8 cellular contexts compared by ENCODE assay signal in the genomic region with DNA sequence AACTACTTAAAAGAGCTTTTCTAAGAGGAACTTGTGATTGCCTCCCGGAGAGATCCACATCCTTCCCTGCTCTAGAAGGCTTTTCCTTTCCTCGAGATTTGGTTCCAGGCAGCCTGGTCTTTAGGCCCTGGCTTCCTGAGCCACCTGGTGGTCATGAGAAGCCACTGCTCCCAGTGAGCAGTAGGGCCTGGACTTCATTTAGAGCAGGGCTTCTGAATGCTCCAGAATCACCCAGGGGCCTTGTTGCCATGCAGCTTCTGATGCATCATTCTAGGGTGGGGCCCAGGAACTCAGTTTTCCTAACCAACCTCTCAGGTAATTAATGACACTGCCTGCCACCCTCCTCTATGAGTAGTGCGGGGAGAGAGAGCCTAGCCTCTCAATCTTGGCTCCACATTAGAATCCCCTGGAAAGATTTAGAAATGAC. TPM values are rescaled to one million over a fixed set of nuclear protein-coding genes. Genes with fewer than 3 reads are reported as not detected.
DNase-seq lines count a peak whose midpoint lies in the region; ATAC-seq and TF ChIP-seq lines count a peak whose summit lies in the region.

No MANE protein-coding gene starts in this region.

- H3K27ac Mint-ChIP-seq in WTC11, result no peak overlapping the region; the same call in 1 of the 2 replicates
- no peak overlapping the region for H3K27ac Mint-ChIP-seq in central memory CD8-positive, alpha-beta T cell (ENCODE audit: low read depth)

- POLR2A ChIA-PET in WTC11 (lab: Charles Lee), result no interaction called here

- no peaks in the 10 kb centered on the region for H3K9me3 Mint-ChIP-seq in WTC11
- H3K9me3 Mint-ChIP-seq in central memory CD8-positive, alpha-beta T cell, result no peaks in the 10 kb centered on the region

- peaks cover 54% of the 10 kb centered on the region for H3K36me3 Mint-ChIP-seq in WTC11
- peaks cover 85% of the 10 kb centered on the region for H3K36me3 Mint-ChIP-seq in central memory CD8-positive, alpha-beta T cell (ENCODE audit: insufficient read depth)

- no peak overlapping the region for H3K4me3 Mint-ChIP-seq in WTC11
- no peak overlapping the region for H3K4me3 Mint-ChIP-seq in central memory CD8-positive, alpha-beta T cell

- ATAC-seq in HG02678 (IDR thresholded peaks at IDR 0.05; ENCODE audit: unreplicated experiment) (peak; percentile 87), WTC11 (peak; percentile 98)
- peak; percentile 67 for ATAC-seq in central memory CD8-positive, alpha-beta T cell (replicated peaks; ENCODE audit: extremely low read depth, poor library complexity, severe bottlenecking)

- DNase-seq in A172 (ENCODE audit: low spot score), result peak; percentile 63
- DNase-seq in NCI-H1694 treated with DMSO at 0.1 percent for 48 hours (lab: John Stamatoyannopoulos, UW), result peak; percentile 7
- peak; percentile 72 for DNase-seq in WTC11 (ENCODE audit: low spot score)
- peak; percentile 32 to 44 for DNase-seq in central memory CD8-positive, alpha-beta T cell (ENCODE audit: low spot score in 2 of 2)
- DNase-seq in kidney tubule cell (ENCODE audit: low spot score), result peak; percentile 78
- DNase-seq in stimulated activated CD4-positive, alpha-beta T cell treated with anti-CD3 and anti-CD28 coated beads, Interleukin-4, amount 100 ng/mL, for 1 hour, result peak; percentile 46

- no peaks in the 10 kb centered on the region for H3K27me3 Mint-ChIP-seq in WTC11 (ENCODE audit: low read depth)
- no peaks in the 10 kb centered on the region for H3K27me3 Mint-ChIP-seq in central memory CD8-positive, alpha-beta T cell

- TF ChIP-seq CTCF in GM12874 (IDR thresholded peaks at IDR 0.05; ENCODE audit: insufficient read depth, low read depth, low read length) (peak; percentile 85), WTC11 (IDR thresholded peaks at IDR 0.05) (peak; percentile 73)

- peaks cover 15% of the 10 kb centered on the region for H3K4me1 Mint-ChIP-seq in WTC11
- H3K4me1 Mint-ChIP-seq in central memory CD8-positive, alpha-beta T cell, result peaks cover 23% of the 10 kb centered on the region

- CTCF ChIA-PET in WTC11 (lab: Charles Lee), result interaction anchor here (0.6 to 6.0 kb wide), 14 partner anchors 9 to 175 kb away, joined by 3 to 36 read pairs (median 4); a partner anchor contains a TSS

TF ChIP-seq in WTC11, 78 proteins besides CTCF, POLR2A, EP300 and RAD21:
- TF ChIP-seq GRHL2 (CRISPR knock-in tag; IDR thresholded peaks at IDR 0.05; ENCODE audit: insufficient replicate concordance, severe bottlenecking), result no peak
- TF ChIP-seq SMAD4 (CRISPR knock-in tag; IDR thresholded peaks at IDR 0.05), result no peak
- TF ChIP-seq ZNF121 (CRISPR knock-in tag; IDR thresholded peaks at IDR 0.05), result no peak
- TF ChIP-seq, protein P1, sequence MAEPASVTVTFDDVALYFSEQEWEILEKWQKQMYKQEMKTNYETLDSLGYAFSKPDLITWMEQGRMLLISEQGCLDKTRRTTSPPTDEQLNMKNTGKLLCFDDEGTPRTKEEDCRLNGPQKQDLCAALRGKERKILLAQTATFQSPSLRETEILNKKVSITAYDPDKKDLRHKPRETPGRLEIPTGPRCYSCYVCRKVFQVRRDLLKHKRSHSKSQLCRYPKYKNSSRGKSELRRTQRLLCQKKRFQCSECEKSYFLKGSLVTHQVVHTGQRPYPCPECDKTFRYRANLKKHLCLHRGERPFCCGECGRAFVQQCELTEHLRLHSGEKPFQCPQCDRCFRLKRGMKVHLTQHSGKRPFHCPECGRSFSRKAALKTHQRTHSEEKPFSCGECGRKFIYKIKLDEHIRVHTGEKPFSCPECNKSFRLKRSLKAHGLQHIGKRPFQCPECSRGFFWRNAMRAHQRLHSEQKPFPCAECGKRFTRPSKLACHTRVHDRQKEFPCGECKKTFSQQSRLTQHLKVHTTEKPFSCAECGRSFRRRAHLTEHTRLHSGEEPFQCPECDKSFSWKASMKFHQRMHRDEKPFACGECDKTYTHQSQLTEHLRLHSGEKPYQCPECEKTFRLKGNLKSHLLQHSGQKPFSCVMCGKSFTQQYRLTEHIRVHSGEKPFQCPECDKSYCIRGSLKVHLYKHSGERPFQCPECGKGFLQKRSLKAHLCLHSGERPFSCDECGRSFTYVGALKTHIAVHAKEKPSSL (CRISPR knock-in tag; conservative IDR thresholded peaks at IDR 0.05), result no peak
- TF ChIP-seq, protein P2, sequence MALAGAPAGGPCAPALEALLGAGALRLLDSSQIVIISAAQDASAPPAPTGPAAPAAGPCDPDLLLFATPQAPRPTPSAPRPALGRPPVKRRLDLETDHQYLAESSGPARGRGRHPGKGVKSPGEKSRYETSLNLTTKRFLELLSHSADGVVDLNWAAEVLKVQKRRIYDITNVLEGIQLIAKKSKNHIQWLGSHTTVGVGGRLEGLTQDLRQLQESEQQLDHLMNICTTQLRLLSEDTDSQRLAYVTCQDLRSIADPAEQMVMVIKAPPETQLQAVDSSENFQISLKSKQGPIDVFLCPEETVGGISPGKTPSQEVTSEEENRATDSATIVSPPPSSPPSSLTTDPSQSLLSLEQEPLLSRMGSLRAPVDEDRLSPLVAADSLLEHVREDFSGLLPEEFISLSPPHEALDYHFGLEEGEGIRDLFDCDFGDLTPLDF (CRISPR knock-in tag; IDR thresholded peaks at IDR 0.05), result no peak
- no peak for TF ChIP-seq ATF1 (CRISPR knock-in tag; IDR thresholded peaks at IDR 0.05)
- TF ChIP-seq, protein P3, sequence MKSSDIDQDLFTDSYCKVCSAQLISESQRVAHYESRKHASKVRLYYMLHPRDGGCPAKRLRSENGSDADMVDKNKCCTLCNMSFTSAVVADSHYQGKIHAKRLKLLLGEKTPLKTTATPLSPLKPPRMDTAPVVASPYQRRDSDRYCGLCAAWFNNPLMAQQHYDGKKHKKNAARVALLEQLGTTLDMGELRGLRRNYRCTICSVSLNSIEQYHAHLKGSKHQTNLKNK (CRISPR knock-in tag; IDR thresholded peaks at IDR 0.05), result no peak
- no peak for TF ChIP-seq SMAD3 (CRISPR knock-in tag; IDR thresholded peaks at IDR 0.05; ENCODE audit: borderline replicate concordance)

RNA-seq across cellular contexts. Expression of a gene that starts 29.6 kb away (rescaled TPM):
- 159 and 176 TPM in 2 replicates for total RNA-seq in A172 (2014; rRNA removed; shearing (Covaris generic))
- total RNA-seq in WTC11 (2021), result 89.8 to 105 TPM (median 92.0 TPM) in 3 replicates

Comparison
In these comparisons a context has a peak if more than half of its experiments do, and no peak if none do; other contexts are left out.
1. Peak in every context shown above with its lines: DNase-seq and ATAC-seq.
2. DNase-seq: peak in every context shown above with its lines; median percentile 78 in kidney tubule cell; 72 in WTC11; 63 in A172; 46 in stimulated activated CD4-positive, alpha-beta T cell treated with anti-CD3 and anti-CD28 coated beads, Interleukin-4, amount 100 ng/mL, for 1 hour; 38 in central memory CD8-positive, alpha-beta T cell; 7 in NCI-H1694 treated with DMSO at 0.1 percent for 48 hours.